ENCODE assay signal across 20 cellular contexts in genomic region chr4:25100710-25101109, GRCh38. TPM values are rescaled to one million over a fixed set of nuclear protein-coding genes. Genes with fewer than 3 reads are reported as not detected.
DNase-seq lines count a peak whose midpoint lies in the region; ATAC-seq and TF ChIP-seq lines count a peak whose summit lies in the region.
"Had no signal": no experiment of that assay in that cellular context is flagged by ENCODE, and none has a peak within 500 bp of the region (broad histone marks: within the 10 kb centered on the region; RNA-seq: fewer than 3 reads in every experiment).

No MANE protein-coding gene starts in this region.

- H3K27ac ChIP-seq in heart left ventricle (peak overlapping the region in 7 of 12 donors; percentile 68 to 87 (median 80)), right cardiac atrium (ENCODE audit: low read length) (no peak overlapping the region), HEK293 (ENCODE audit: extremely low read depth, low read depth, low read length) (no peak overlapping the region), coronary artery (no peak overlapping the region), esophagus squamous epithelium (no peak overlapping the region)
- H3K27ac ChIP-seq: 22Rv1, BLaER1, C4-2B, GM23248 had no signal

- no peak for TF ChIP-seq CTCF in heart left ventricle (IDR thresholded peaks at IDR 0.05)
- no peak for TF ChIP-seq CTCF in HEK293 (tag by site-specific recombination; IDR thresholded peaks at IDR 0.05)
- TF ChIP-seq CTCF in coronary artery (IDR thresholded peaks at IDR 0.05): no peak
- TF ChIP-seq CTCF in nephron (IDR thresholded peaks at IDR 0.05; ENCODE audit: unreplicated experiment in 3 of 3): no peak
- TF ChIP-seq CTCF in omental fat pad (IDR thresholded peaks at IDR 0.05): no peak
- no peak for TF ChIP-seq CTCF in esophagus squamous epithelium (IDR thresholded peaks at IDR 0.05)

- H3K9me3 ChIP-seq in heart left ventricle (peaks cover 0 to 8% (median 0%) of the 10 kb centered on the region in 12 donors), right cardiac atrium (ENCODE audit: control insufficient read depth, low read length) (no peaks in the 10 kb centered on the region), HEK293 (ENCODE audit: control insufficient read depth, insufficient read depth, low read depth, low read length) (no peaks in the 10 kb centered on the region), esophagus squamous epithelium (no peaks in the 10 kb centered on the region)
- H3K9me3 ChIP-seq: Caco-2 had no signal

- peaks cover 5% of the 10 kb centered on the region for H3K27me3 Mint-ChIP-seq in nephron (ENCODE audit: low read depth)

- POLR2A ChIA-PET in HEK293 (lab: Yijun Ruan, JAX): no interaction called here

- peak overlapping the region; percentile 69 to 86 (median 80) for H3K27ac Mint-ChIP-seq in nephron
- H3K27ac Mint-ChIP-seq: B cell; CD4-positive, CD25-positive, alpha-beta regulatory T cell; CD8-positive, alpha-beta T cell had no signal

- H3K4me1 Mint-ChIP-seq in nephron: peaks cover 62% of the 10 kb centered on the region
- H3K4me1 Mint-ChIP-seq: B cell had no signal

- H3K36me3 ChIP-seq in heart left ventricle: no peaks in the 10 kb centered on the region
- H3K36me3 ChIP-seq in HEK293 (ENCODE audit: control insufficient read depth in 2 of 2, insufficient read depth in 1 of 2, low read length in 2 of 2): no peaks in the 10 kb centered on the region
- no peaks in the 10 kb centered on the region for H3K36me3 ChIP-seq in esophagus squamous epithelium
- H3K36me3 ChIP-seq: BLaER1 had no signal

- TF ChIP-seq POLR2A in heart left ventricle (IDR thresholded peaks at IDR 0.05) (no peak), esophagus squamous epithelium (IDR thresholded peaks at IDR 0.05) (no peak)

- intact Hi-C loops in heart left ventricle (cut with DNase I): loop anchor here in 1 of 10 donors (5.0 kb wide), 1 partner anchor 47 kb away; no protein-coding TSS in a partner anchor
- intact Hi-C loops in right cardiac atrium (cut with DNase I): no loop called here
- intact Hi-C loops in esophagus squamous epithelium (cut with DNase I): no loop called here

- no peak for ATAC-seq in heart left ventricle
- no peak for ATAC-seq in right cardiac atrium
- no peak for ATAC-seq in omental fat pad (ENCODE audit: low FRiP score)
- ATAC-seq: CD8-positive, alpha-beta T cell had no signal

- DNase-seq in heart left ventricle: no peak
- DNase-seq in right cardiac atrium: no peak
- peak; percentile 4 for DNase-seq in coronary artery (ENCODE audit: low spot score)
- no peak for DNase-seq in omental fat pad (ENCODE audit: low spot score)
- no peak for DNase-seq in esophagus squamous epithelium (lab: John Stamatoyannopoulos, UW)
- DNase-seq in HuH-7.5 (ENCODE audit: low spot score): no peak
- DNase-seq: Caco-2; CD4-positive, CD25-positive, alpha-beta regulatory T cell; DMS153; DND-41; GM23248; H7; HCEC 1CT had no signal

- H3K4me3 ChIP-seq in heart left ventricle (no peak overlapping the region), right cardiac atrium (ENCODE audit: low read length) (no peak overlapping the region), HEK293 (ENCODE audit: low read depth, low read length) (no peak overlapping the region), coronary artery (no peak overlapping the region), esophagus squamous epithelium (no peak overlapping the region)
- H3K4me3 ChIP-seq: BLaER1, GM23248 had no signal

- H3K9me3 Mint-ChIP-seq in nephron: peaks cover 6% of the 10 kb centered on the region

- no peaks in the 10 kb centered on the region for H3K27me3 ChIP-seq in heart left ventricle
- H3K27me3 ChIP-seq in right cardiac atrium (ENCODE audit: control insufficient read depth, insufficient read depth): no peaks in the 10 kb centered on the region
- peaks cover 0 to 4% (median 0%) of the 10 kb centered on the region in 4 donors for H3K27me3 ChIP-seq in esophagus squamous epithelium
- H3K27me3 ChIP-seq: BLaER1 had no signal

- peaks cover 0 to 42% (median 28%) of the 10 kb centered on the region in 12 donors for H3K4me1 ChIP-seq in heart left ventricle
- H3K4me1 ChIP-seq in right cardiac atrium (ENCODE audit: control insufficient read depth, insufficient read depth, low read length): peaks cover 3% of the 10 kb centered on the region
- H3K4me1 ChIP-seq in HEK293 (ENCODE audit: control insufficient read depth, insufficient read depth, low read length): no peaks in the 10 kb centered on the region
- H3K4me1 ChIP-seq in esophagus squamous epithelium: peaks cover 0 to 16% (median 9%) of the 10 kb centered on the region in 3 donors
- H3K4me1 ChIP-seq: Caco-2 had no signal

- H3K36me3 Mint-ChIP-seq in nephron (ENCODE audit: low read depth): no peaks in the 10 kb centered on the region
- H3K36me3 Mint-ChIP-seq: CD4-positive, CD25-positive, alpha-beta regulatory T cell; CD8-positive, alpha-beta T cell had no signal

- H3K4me3 Mint-ChIP-seq in nephron: no peak overlapping the region
- H3K4me3 Mint-ChIP-seq: B cell; CD4-positive, CD25-positive, alpha-beta regulatory T cell; CD8-positive, alpha-beta T cell had no signal

- CTCF ChIA-PET in HEK293 (lab: Yijun Ruan, JAX): no interaction called here

TF ChIP-seq in HEK293, 187 proteins besides CTCF, POLR2A, EP300 and RAD21:
- TF ChIP-seq REPIN1 (tag by site-specific recombination; IDR thresholded peaks at IDR 0.05; ENCODE audit: low read depth): no peak
- no peak for TF ChIP-seq ZSCAN23 (tag by site-specific recombination; IDR thresholded peaks at IDR 0.05)
- no peak for TF ChIP-seq ZNF560 (tag by site-specific recombination; IDR thresholded peaks at IDR 0.05; ENCODE audit: borderline replicate concordance)
- TF ChIP-seq ZNF10 (tag by site-specific recombination; IDR thresholded peaks at IDR 0.05): peak; percentile 93
- no peak for TF ChIP-seq FEZF1 (tag by site-specific recombination; IDR thresholded peaks at IDR 0.05)
- TF ChIP-seq ZNF449 (tag by site-specific recombination; IDR thresholded peaks at IDR 0.05): no peak

RNA-seq across cellular contexts. Expression of gene SEPSECS, which starts 59.5 kb away (rescaled TPM):
- 1 to 10 TPM; 3.2 to 7.6 (median 6.2) TPM for total RNA-seq in heart left ventricle
- 1 to 10 TPM; 2.0 to 2.6 TPM for polyA plus RNA-seq in heart left ventricle
- total RNA-seq in right cardiac atrium: 1 to 10 TPM; 4.4 to 6.4 (median 4.7) TPM
- polyA plus RNA-seq in right cardiac atrium: 2.1 TPM
- total RNA-seq in omental fat pad: 1 to 10 TPM; 4.7 to 7.7 (median 6.8) TPM
- total RNA-seq in esophagus squamous epithelium: 1 to 10 TPM; 3.0 to 7.2 (median 4.4) TPM

Comparison
In these comparisons a context has a peak if more than half of its experiments do, and no peak if none do; other contexts are left out.
1. H3K27ac ChIP-seq: peak in heart left ventricle (7 of 12); none in right cardiac atrium (single experiment), HEK293 (single experiment), coronary artery (0 of 2) and esophagus squamous epithelium (0 of 4).